ENCODE assay signal across 8 cellular contexts in genomic region chr6:108260126-108260808, GRCh38. TPM values are rescaled to one million over a fixed set of nuclear protein-coding genes. Genes with fewer than 3 reads are reported as not detected.
DNase-seq lines count a peak whose midpoint lies in the region; TF ChIP-seq lines count a peak whose summit lies in the region.

No MANE protein-coding gene starts in this region.

- H2BK12ac ChIP-seq in mesenchymal stem cell (ENCODE audit: low read length in 2 of 2) = peak overlapping the region in 1 of 2 experiments; percentile 79

- H4K20me1 ChIP-seq in MM.1S (ENCODE audit: insufficient read depth, low read length) = no peaks in the 10 kb centered on the region

- H3K4me1 Mint-ChIP-seq in endodermal cell = no peaks in the 10 kb centered on the region

- H2BK5ac ChIP-seq in mesenchymal stem cell (ENCODE audit: low read depth, low read length, poor library complexity, severe bottlenecking) = peak overlapping the region; percentile 2

- H4K91ac ChIP-seq in mesenchymal stem cell (ENCODE audit: low read length) = peak overlapping the region; percentile 64

- peak overlapping the region; percentile 75 for H4K8ac ChIP-seq in mesenchymal stem cell (ENCODE audit: low read length)

- H2AK5ac ChIP-seq in mesenchymal stem cell (ENCODE audit: low read length, severe bottlenecking) = no peak overlapping the region

- H3K79me2 ChIP-seq in MM.1S (ENCODE audit: low read length) = peaks cover 56% of the 10 kb centered on the region

- peak overlapping the region; percentile 67 for H3K4me3 Mint-ChIP-seq in endodermal cell

- DNase-seq in GM06990 (ENCODE audit: extremely low read depth, insufficient read length) (no peak), H7 (no peak), MM.1S (peak; percentile 55), endodermal cell (no peak), mesenchymal stem cell (peak; percentile 71), stromal cell of bone marrow (ENCODE audit: low read depth) (peak; percentile 21), cortex of kidney (lab: John Stamatoyannopoulos, UW) (no peak)
- DNase-seq in activated CD4-positive, alpha-beta T cell treated with anti-CD3 and anti-CD28 coated beads for 4 hours = peak; percentile 4 to 9

- 2 to 6% methylated on average over 9 to 29 of the region's 29 CpGs for WGBS in endodermal cell (ENCODE audit: insufficient coverage in 1 of 2, insufficient read length in 1 of 2), 2 experiments
- 2% methylated on average over 27 of the region's 29 CpGs for WGBS in mesenchymal stem cell

- H2BK120ac ChIP-seq in mesenchymal stem cell (ENCODE audit: low read depth, low read length) = peak overlapping the region; percentile 77

- H2BK15ac ChIP-seq in mesenchymal stem cell (ENCODE audit: low read depth, poor library complexity, severe bottlenecking) = peak overlapping the region; percentile 93

- H3K36me3 ChIP-seq in GM06990 (ENCODE audit: control insufficient read depth, insufficient read depth, low read length) = no peaks in the 10 kb centered on the region; the same call in 1 of the 2 replicates
- no peaks in the 10 kb centered on the region for H3K36me3 ChIP-seq in H7 (replicated peaks; ENCODE audit: control insufficient read depth, insufficient read depth, low read length)
- H3K36me3 ChIP-seq in MM.1S (replicated peaks; ENCODE audit: insufficient read depth, low read length) = no peaks in the 10 kb centered on the region
- peaks cover 4% of the 10 kb centered on the region for H3K36me3 ChIP-seq in endodermal cell (ENCODE audit: control insufficient read depth, insufficient read depth, low read length)
- H3K36me3 ChIP-seq in mesenchymal stem cell (ENCODE audit: control insufficient read depth in 1 of 2, insufficient read depth in 2 of 2, low read depth in 1 of 2, low read length in 2 of 2) = peaks cover 2 to 12% of the 10 kb centered on the region in 2 experiments

- peak overlapping the region; percentile 89 for H3K9ac ChIP-seq in MM.1S (ENCODE audit: low read length)
- peak overlapping the region; percentile 66 for H3K9ac ChIP-seq in endodermal cell (ENCODE audit: extremely low read depth, low read length, poor library complexity, severe bottlenecking)
- H3K9ac ChIP-seq in mesenchymal stem cell (ENCODE audit: low read length) = peak overlapping the region; percentile 94

- peak overlapping the region; percentile 80 to 95 for H3K18ac ChIP-seq in mesenchymal stem cell (ENCODE audit: low read depth in 1 of 2, low read length in 2 of 2)

- H3K4me1 ChIP-seq in MM.1S (ENCODE audit: low read length) = no peaks in the 10 kb centered on the region
- H3K4me1 ChIP-seq in endodermal cell (ENCODE audit: control insufficient read depth, insufficient read depth, low read length) = no peaks in the 10 kb centered on the region
- peaks cover 9% of the 10 kb centered on the region for H3K4me1 ChIP-seq in mesenchymal stem cell (ENCODE audit: control insufficient read depth, insufficient read depth, low read depth, low read length)

- H3K14ac ChIP-seq in mesenchymal stem cell (ENCODE audit: low read length in 2 of 2) = peak overlapping the region in 1 of 2 experiments; percentile 97

- H3K4me3 ChIP-seq in GM06990 (replicated peaks; ENCODE audit: low read depth, low read length) (peak overlapping the region; percentile 89), H7 (ENCODE audit: insufficient read depth, low read depth, low read length) (peak overlapping the region; percentile 92), MM.1S (ENCODE audit: low read length) (peak overlapping the region; percentile 99), endodermal cell (ENCODE audit: low read length) (peak overlapping the region; percentile 80), mesenchymal stem cell (ENCODE audit: insufficient read depth in 1 of 2, low read depth in 1 of 2, low read length in 2 of 2) (peak overlapping the region; percentile 89 to 93)

- H3K4me2 ChIP-seq in MM.1S (ENCODE audit: low read depth, low read length) = peak overlapping the region; percentile 76
- peak overlapping the region; percentile 95 for H3K4me2 ChIP-seq in mesenchymal stem cell (ENCODE audit: low read length, poor library complexity, severe bottlenecking)

- H3K36me3 Mint-ChIP-seq in endodermal cell (ENCODE audit: low read depth) = peaks cover under 1% of the 10 kb centered on the region

- no peaks in the 10 kb centered on the region for H3K9me2 ChIP-seq in MM.1S (replicated peaks; ENCODE audit: insufficient read depth, low read length)

- TF ChIP-seq CTCF in GM06990 (IDR thresholded peaks at IDR 0.05; ENCODE audit: insufficient read depth, low read length, poor library complexity, severe bottlenecking) (peak; percentile 3), MM.1S (IDR thresholded peaks at IDR 0.05; ENCODE audit: low read length) (no peak), endodermal cell (conservative IDR thresholded peaks at IDR 0.05) (no peak)

- peaks cover 16% of the 10 kb centered on the region for H3F3A ChIP-seq in MM.1S (ENCODE audit: insufficient read depth, low read length)

- H3K27me3 Mint-ChIP-seq in endodermal cell (ENCODE audit: insufficient read depth) = peaks cover 6% of the 10 kb centered on the region

- no peaks in the 10 kb centered on the region for H3K9me3 Mint-ChIP-seq in endodermal cell

- peaks cover 2% of the 10 kb centered on the region for H3K79me1 ChIP-seq in mesenchymal stem cell (replicated peaks; ENCODE audit: low read length, poor library complexity, severe bottlenecking)

- H3K4ac ChIP-seq in mesenchymal stem cell (ENCODE audit: low read depth in 1 of 2, low read length in 2 of 2) = peak overlapping the region; percentile 46 to 97

- H2AFZ ChIP-seq in MM.1S (ENCODE audit: low read length) (peak overlapping the region; percentile 89), mesenchymal stem cell (ENCODE audit: low read depth, low read length) (peak overlapping the region; percentile 89)

- no peaks in the 10 kb centered on the region for H3K27me3 ChIP-seq in GM06990 (replicated peaks; ENCODE audit: control insufficient read depth, insufficient read depth, low read length)
- no peaks in the 10 kb centered on the region for H3K27me3 ChIP-seq in H7 (ENCODE audit: control insufficient read depth, insufficient read depth, low read length)
- no peaks in the 10 kb centered on the region for H3K27me3 ChIP-seq in MM.1S (replicated peaks; ENCODE audit: insufficient read depth, low read length)
- H3K27me3 ChIP-seq in endodermal cell (ENCODE audit: control insufficient read depth, insufficient read depth, low read length, poor library complexity, severe bottlenecking) = no peaks in the 10 kb centered on the region
- no peaks in the 10 kb centered on the region for H3K27me3 ChIP-seq in mesenchymal stem cell (ENCODE audit: control insufficient read depth in 1 of 2, insufficient read depth in 1 of 2, low read length in 2 of 2)

- H3K27ac Mint-ChIP-seq in endodermal cell = peak overlapping the region; percentile 66

- peak overlapping the region; percentile 93; the same call in 1 of the 2 replicates for H3K27ac ChIP-seq in MM.1S (ENCODE audit: low read length)
- peak overlapping the region; percentile 88 for H3K27ac ChIP-seq in endodermal cell (ENCODE audit: low read depth, low read length)
- H3K27ac ChIP-seq in mesenchymal stem cell (ENCODE audit: low read length, poor library complexity, severe bottlenecking) = peak overlapping the region; percentile 66

- peak overlapping the region in 1 of 2 experiments; percentile 99 for H3K23ac ChIP-seq in mesenchymal stem cell (ENCODE audit: low read length in 2 of 2)

- H3K9me3 ChIP-seq in MM.1S (replicated peaks; ENCODE audit: insufficient read depth, low read length) (no peaks in the 10 kb centered on the region), endodermal cell (ENCODE audit: control insufficient read depth, low read length) (no peaks in the 10 kb centered on the region), mesenchymal stem cell (ENCODE audit: control insufficient read depth, low read length) (no peaks in the 10 kb centered on the region)

RNA-seq across cellular contexts. Expression of gene SNX3, which starts 0.6 kb away (rescaled TPM):
- 81.7 and 88.9 TPM in 2 replicates for total RNA-seq in H7 (2014; rRNA removed; shearing (Covaris generic))
- total RNA-seq in endodermal cell = 10 to 100 TPM; 79.2 TPM
- polyA plus RNA-seq in endodermal cell (2013, experiment 1 of 2) = 98.8 TPM
- 105 TPM for polyA plus RNA-seq in endodermal cell (2013, experiment 2 of 2)
- polyA plus RNA-seq in mesenchymal stem cell (2013, experiment 1 of 2) = 333 TPM
- polyA plus RNA-seq in mesenchymal stem cell (2013, experiment 2 of 2) = 348 TPM

RNA-seq across cellular contexts. Expression of gene AFG1L, which starts 34.6 kb away (rescaled TPM):
- total RNA-seq in H7 (2014; rRNA removed; shearing (Covaris generic)) = 5.9 and 9.8 TPM in 2 replicates
- 10 to 100 TPM; 10.5 to 11.1 TPM for total RNA-seq in endodermal cell
- 4.3 TPM for polyA plus RNA-seq in endodermal cell (2013, experiment 1 of 2)
- polyA plus RNA-seq in endodermal cell (2013, experiment 2 of 2) = 5.6 TPM
- 3.8 TPM for polyA plus RNA-seq in mesenchymal stem cell (2013, experiment 1 of 2)
- polyA plus RNA-seq in mesenchymal stem cell (2013, experiment 2 of 2) = 4.4 TPM

Comparison
In these comparisons a context has a peak if more than half of its experiments do, and no peak if none do; other contexts are left out.
1. DNase-seq: peak in MM.1S (single experiment), activated CD4-positive, alpha-beta T cell treated with anti-CD3 and anti-CD28 coated beads for 4 hours (2 of 2), mesenchymal stem cell (single experiment) and stromal cell of bone marrow (single experiment); none in GM06990 (single experiment), H7 (single experiment), endodermal cell (single experiment) and cortex of kidney (single experiment).
2. Peak in every context shown above with its lines, with median percentiles within 50 percentile points of each other: H3K4me3 ChIP-seq, H3K27ac ChIP-seq and H3K9ac ChIP-seq.